Comparison of ENCODE assay signal across 17 cellular contexts in the genomic region with DNA sequence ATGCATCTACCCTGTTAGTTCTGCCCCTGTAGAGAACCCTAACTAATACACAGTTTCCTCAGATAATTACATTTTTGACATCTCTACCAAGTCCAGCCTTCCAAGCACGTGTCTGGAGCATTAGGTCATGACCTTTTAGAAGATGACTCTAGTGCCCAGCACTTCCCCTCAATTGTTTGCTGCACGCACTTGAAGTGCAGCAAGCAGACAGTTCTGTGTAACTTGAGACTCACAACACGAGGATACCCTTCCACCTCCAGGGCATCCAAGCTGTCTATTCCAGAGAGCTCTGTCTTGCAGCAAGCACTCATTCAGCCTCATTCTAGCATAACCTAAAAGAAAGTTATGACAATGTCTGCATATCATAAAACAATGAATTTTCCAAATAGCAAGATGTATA.
DNase-seq lines count a peak whose midpoint lies in the region; ATAC-seq and FAIRE-seq lines count a peak whose summit lies in the region.
"Had no signal": no experiment of that assay in that cellular context is flagged by ENCODE, and none has a peak within 500 bp of the region (broad histone marks: within the 10 kb centered on the region; RNA-seq: fewer than 3 reads in every experiment).

No MANE protein-coding gene starts in this region.

- no peak for ATAC-seq in GM19397 (IDR thresholded peaks at IDR 0.05; ENCODE audit: unreplicated experiment)
- ATAC-seq: GM12878 had no signal

- FAIRE-seq in HTR-8/SVneo (lab: Jason Lieb, UNC): peak; percentile 36
- FAIRE-seq: GM12878, GM18507, RCC 7860 had no signal

- peak; percentile 6 for DNase-seq in COLO829 (ENCODE audit: low spot score)
- no peak for DNase-seq in HTR-8/SVneo (ENCODE audit: insufficient read length, low spot score)
- peak; percentile 94 for DNase-seq in NCI-H2171 treated with DMSO at 0.1 percent for 48 hours (lab: John Stamatoyannopoulos, UW)
- peak; percentile 17 for DNase-seq in SK-N-DZ (ENCODE audit: low spot score)
- no peak for DNase-seq in HUDEP-2 (lab: John Stamatoyannopoulos, UW; ENCODE audit: unreplicated experiment in 76 of 76)
- DNase-seq in inferior parietal cortex (ENCODE audit: extremely low spot score): no peak
- DNase-seq: AML-193; CD4-positive, CD25-positive, alpha-beta regulatory T cell; HCEC 1CT; MV-4-11; NCI-H1694; NCI-H2227 treated with DMSO at 0.1 percent for 48 hours; NCI-H748 treated with DMSO at 0.1 percent for 48 hours had no signal

Comparison
In these comparisons a context has a peak if more than half of its experiments do, and no peak if none do; other contexts are left out.
1. DNase-seq: peak in COLO829 (single experiment), NCI-H2171 treated with DMSO at 0.1 percent for 48 hours (single experiment) and SK-N-DZ (single experiment); none in HTR-8/SVneo (single experiment), HUDEP-2 (0 of 76) and inferior parietal cortex (single experiment).